ENCODE assay signal across 8 cellular contexts in genomic region chr3:152299243-152299976, GRCh38. TPM values are rescaled to one million over a fixed set of nuclear protein-coding genes. Genes with fewer than 3 reads are reported as not detected.
A peak's percentile ranks its signal among the peaks of the same experiment; 100 is the strongest.
DNase-seq lines count a peak whose midpoint lies in the region; ATAC-seq and TF ChIP-seq lines count a peak whose summit lies in the region.

No MANE protein-coding gene starts in this region.

- 0 out of 2 replicates have a peak, but pooled peaks cover 4% of the 10 kb centered on the region for H4K20me1 ChIP-seq in OCI-LY1 (ENCODE audit: insufficient read depth, low read length)

- 0 out of 2 replicates have a peak, but pooled peaks cover 2% of the 10 kb centered on the region for H3F3A ChIP-seq in OCI-LY1 (ENCODE audit: insufficient read depth, low read length)

- peaks cover 8% of the 10 kb centered on the region for H3K36me3 Mint-ChIP-seq in natural killer cell

- peaks cover 61 to 78% of the 10 kb centered on the region in 2 donors for H3K4me1 Mint-ChIP-seq in natural killer cell

- H3K9me3 ChIP-seq in OCI-LY1 (ENCODE audit: low read length) (no peaks in the 10 kb centered on the region), colonic mucosa (no peaks in the 10 kb centered on the region)

- peak overlapping the region; percentile 76 to 89 for H3K27ac Mint-ChIP-seq in natural killer cell

- H3K79me2 ChIP-seq in OCI-LY1 (ENCODE audit: insufficient read depth, low read length), result peaks cover 100% of the 10 kb centered on the region

- ATAC-seq in GM18909 (IDR thresholded peaks at IDR 0.05; ENCODE audit: poor library complexity, unreplicated experiment), result peak; percentile 7
- peak; percentile 20 to 45 (median 37) for ATAC-seq in natural killer cell
- no peak for ATAC-seq in HG03378 (IDR thresholded peaks at IDR 0.05; ENCODE audit: unreplicated experiment)
- ATAC-seq in GM18502 (IDR thresholded peaks at IDR 0.05; ENCODE audit: poor library complexity, unreplicated experiment), result no peak

- intact Hi-C loops in colonic mucosa (cut with DNase I) (no loop called here), natural killer cell (cut with micrococcal nuclease) (loop anchor here (2.0 to 5.0 kb wide), 2 partner anchors 31 to 117 kb away; partner anchors contain the start of gene MBNL1)

- H3K4me1 ChIP-seq in OCI-LY1 (ENCODE audit: insufficient read depth, low read length, severe bottlenecking) (peaks cover 98% of the 10 kb centered on the region), colonic mucosa (peaks cover 3% of the 10 kb centered on the region)

- peak overlapping the region; percentile 66 for H3K4me2 ChIP-seq in OCI-LY1 (ENCODE audit: low read length)

- no peak for DNase-seq in colonic mucosa
- DNase-seq in natural killer cell, result no peak
- DNase-seq in NCI-H2107 treated with DMSO at 0.1 percent for 48 hours (lab: John Stamatoyannopoulos, UW; ENCODE audit: unreplicated experiment), result no peak
- DNase-seq in NCI-H1694 (lab: John Stamatoyannopoulos, UW), result no peak

- H3K4me3 Mint-ChIP-seq in natural killer cell, result peak overlapping the region; percentile 71

- H3K9me3 Mint-ChIP-seq in natural killer cell, result no peaks in the 10 kb centered on the region

- H3K36me3 ChIP-seq in OCI-LY1 (ENCODE audit: insufficient read depth, low read length) (peaks cover 61% of the 10 kb centered on the region), colonic mucosa (no peaks in the 10 kb centered on the region)

- H3K27me3 Mint-ChIP-seq in natural killer cell (ENCODE audit: low read depth in 2 of 2), result no peaks in the 10 kb centered on the region

- H3K4me3 ChIP-seq in OCI-LY1 (ENCODE audit: low read depth, low read length, poor library complexity, severe bottlenecking) (peak overlapping the region; percentile 52), colonic mucosa (peak overlapping the region; percentile 29)

- no peak for TF ChIP-seq CTCF in OCI-LY1 (IDR thresholded peaks at IDR 0.05; ENCODE audit: low read length)
- TF ChIP-seq CTCF in colonic mucosa (IDR thresholded peaks at IDR 0.05), result no peak
- TF ChIP-seq CTCF in natural killer cell (IDR thresholded peaks at IDR 0.05), result no peak

- H3K9ac ChIP-seq in OCI-LY1 (ENCODE audit: low read length) (peak overlapping the region; percentile 44), colonic mucosa (ENCODE audit: low read depth in 2 of 2, low read length in 2 of 2) (peak overlapping the region; percentile 31 to 70)

- no peak overlapping the region for H2AFZ ChIP-seq in OCI-LY1 (ENCODE audit: low read length)

- H3K27ac ChIP-seq in OCI-LY1 (ENCODE audit: low read depth, low read length, poor library complexity, severe bottlenecking), result peak overlapping the region; percentile 87
- H3K27ac ChIP-seq in colonic mucosa, result peak overlapping the region; percentile 81

- no peaks in the 10 kb centered on the region for H3K9me2 ChIP-seq in OCI-LY1 (ENCODE audit: low read depth, low read length)

- H3K27me3 ChIP-seq in OCI-LY1 (ENCODE audit: insufficient read depth, low read length) (no peaks in the 10 kb centered on the region), colonic mucosa (no peaks in the 10 kb centered on the region)

RNA-seq across cellular contexts. Expression of gene MBNL1, which starts 30.7 kb away (rescaled TPM):
- total RNA-seq in colonic mucosa (100 to 1,000 TPM; 149 to 191 TPM), natural killer cell (100 to 1,000 TPM; 600 to 704 (median 607) TPM)

Comparison
In these comparisons a context has a peak if more than half of its experiments do, and no peak if none do; other contexts are left out.
1. ATAC-seq: peak in GM18909 (single experiment) and natural killer cell (3 of 3); none in HG03378 (single experiment) and GM18502 (single experiment).